In the genomic region with DNA sequence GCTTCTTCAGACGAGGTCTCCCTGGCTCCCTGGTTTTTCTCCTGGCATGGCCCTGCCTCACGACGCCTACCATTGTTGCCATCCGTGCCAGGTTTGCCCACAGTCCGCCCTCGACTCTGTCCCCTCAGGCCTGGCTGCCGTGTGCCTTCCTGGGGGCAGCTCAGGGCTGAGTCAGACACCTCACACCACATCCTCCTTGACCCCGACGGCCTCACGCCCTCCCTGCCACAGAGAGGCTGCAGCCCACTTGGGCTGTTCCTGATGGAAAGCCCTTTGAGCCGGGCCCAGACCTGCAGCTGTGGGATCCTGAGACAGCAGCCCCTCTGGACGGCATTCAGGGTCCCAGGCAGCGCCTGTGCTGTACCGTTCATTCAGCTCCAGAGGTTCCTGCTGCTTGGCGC, we compare ENCODE assay signal across 1 cellular context.
TF ChIP-seq lines count a peak whose summit lies in the region.

No MANE protein-coding gene starts in this region.

TF ChIP-seq in HEK293, 187 proteins besides CTCF, POLR2A, EP300 and RAD21 (continued from another document):
- TF ChIP-seq, protein P1, sequence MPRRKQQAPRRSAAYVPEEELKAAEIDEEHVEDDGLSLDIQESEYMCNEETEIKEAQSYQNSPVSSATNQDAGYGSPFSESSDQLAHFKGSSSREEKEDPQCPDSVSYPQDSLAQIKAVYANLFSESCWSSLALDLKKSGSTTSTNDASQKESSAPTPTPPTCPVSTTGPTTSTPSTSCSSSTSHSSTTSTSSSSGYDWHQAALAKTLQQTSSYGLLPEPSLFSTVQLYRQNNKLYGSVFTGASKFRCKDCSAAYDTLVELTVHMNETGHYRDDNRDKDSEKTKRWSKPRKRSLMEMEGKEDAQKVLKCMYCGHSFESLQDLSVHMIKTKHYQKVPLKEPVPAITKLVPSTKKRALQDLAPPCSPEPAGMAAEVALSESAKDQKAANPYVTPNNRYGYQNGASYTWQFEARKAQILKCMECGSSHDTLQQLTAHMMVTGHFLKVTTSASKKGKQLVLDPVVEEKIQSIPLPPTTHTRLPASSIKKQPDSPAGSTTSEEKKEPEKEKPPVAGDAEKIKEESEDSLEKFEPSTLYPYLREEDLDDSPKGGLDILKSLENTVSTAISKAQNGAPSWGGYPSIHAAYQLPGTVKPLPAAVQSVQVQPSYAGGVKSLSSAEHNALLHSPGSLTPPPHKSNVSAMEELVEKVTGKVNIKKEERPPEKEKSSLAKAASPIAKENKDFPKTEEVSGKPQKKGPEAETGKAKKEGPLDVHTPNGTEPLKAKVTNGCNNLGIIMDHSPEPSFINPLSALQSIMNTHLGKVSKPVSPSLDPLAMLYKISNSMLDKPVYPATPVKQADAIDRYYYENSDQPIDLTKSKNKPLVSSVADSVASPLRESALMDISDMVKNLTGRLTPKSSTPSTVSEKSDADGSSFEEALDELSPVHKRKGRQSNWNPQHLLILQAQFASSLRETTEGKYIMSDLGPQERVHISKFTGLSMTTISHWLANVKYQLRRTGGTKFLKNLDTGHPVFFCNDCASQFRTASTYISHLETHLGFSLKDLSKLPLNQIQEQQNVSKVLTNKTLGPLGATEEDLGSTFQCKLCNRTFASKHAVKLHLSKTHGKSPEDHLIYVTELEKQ (tag by site-specific recombination; IDR thresholded peaks at IDR 0.05; ENCODE audit: borderline replicate concordance) = no peak
